Comparison of ENCODE assay signal across 39 cellular contexts in the genomic region with DNA sequence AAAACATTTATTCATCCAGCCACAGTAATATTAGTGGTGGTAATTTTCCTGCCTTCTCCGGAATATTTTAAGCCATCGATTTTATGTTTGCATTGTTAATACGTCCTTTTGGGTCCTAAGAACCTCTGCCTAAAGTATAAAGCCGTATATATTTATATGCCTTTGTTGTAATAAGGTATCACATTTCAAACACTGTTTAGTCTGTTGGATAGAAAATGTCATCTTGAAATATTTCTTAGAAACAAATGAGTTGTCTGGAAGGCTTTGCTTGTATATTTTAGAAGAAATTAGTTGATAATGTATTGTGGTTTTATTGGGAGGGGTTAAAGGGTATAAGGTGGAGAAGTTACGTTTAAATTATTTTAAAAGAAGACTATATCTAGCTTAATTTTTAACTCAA.
"Had no signal": no experiment of that assay in that cellular context is flagged by ENCODE, and none has a peak within 500 bp of the region (broad histone marks: within the 10 kb centered on the region; RNA-seq: fewer than 3 reads in every experiment).

No MANE protein-coding gene starts in this region.

- H3K4me1 ChIP-seq: adrenal gland, ascending aorta had no signal

- H3K9me3 ChIP-seq: adrenal gland, ascending aorta, body of pancreas had no signal

- DNase-seq: activated effector memory CD4-positive, alpha-beta T cell treated with anti-CD3 and anti-CD28 coated beads, Interleukin-2, amount 50 U/mL, for 16 hours; activated effector memory CD4-positive, alpha-beta T cell treated with Interleukin-2 at 50 U/mL for 16 hours; activated gamma-delta T cell; activated gamma-delta T cell treated with Interleukin-2 at 50 U/mL for 16 hours; activated naive CD4-positive, alpha-beta T cell; activated naive CD4-positive, alpha-beta T cell treated with anti-CD3 and anti-CD28 coated beads for 36 hours; activated naive CD4-positive, alpha-beta T cell treated with anti-CD3 and anti-CD28 coated beads, Interleukin-2, amount 10 ng/mL, durations not matched to agents 7 days and 5 days; activated naive CD4-positive, alpha-beta T cell treated with anti-CD3 and anti-CD28 coated beads, Interleukin-2, amount 50 U/mL, for 16 hours; activated naive CD4-positive, alpha-beta T cell treated with Interleukin-2 at 50 U/mL for 16 hours; activated naive CD8-positive, alpha-beta T cell treated with anti-CD3 and anti-CD28 coated beads for 36 hours; activated naive CD8-positive, alpha-beta T cell treated with anti-CD3 and anti-CD28 coated beads, Interleukin-2, amount 10 ng/mL, durations not matched to agents 7 days and 5 days; activated naive CD8-positive, alpha-beta T cell treated with anti-CD3 and anti-CD28 coated beads, Interleukin-2, amount 50 U/mL, for 24 hours; activated T-cell treated with anti-CD3 and anti-CD28 coated beads, Interleukin-2, amount 50 U/mL, for 24 hours; activated T-cell treated with anti-CD3 and anti-CD28 coated beads, Interleukin-2, amount 50 U/mL, for 4 hours; activated T-cell treated with anti-CD3 and anti-CD28 coated beads, Interleukin-2, amount 50 U/mL, for 48 hours; activated T-cell treated with anti-CD3 and anti-CD28 coated beads, Interleukin-2, amount 50 U/mL, for 72 hours; adrenal gland; amniotic stem cell; amygdala; anterior cingulate cortex; aorta; body of pancreas; brain microvascular endothelial cell; caudate nucleus; central memory CD4-positive, alpha-beta T cell; cerebellar nuclear complex had no signal

- FAIRE-seq: astrocyte, bronchial epithelial cell, colon had no signal

- H3K27me3 Mint-ChIP-seq: activated naive CD4-positive, alpha-beta T cell treated with anti-CD3 and anti-CD28 coated beads, Interleukin-2, amount 10 ng/mL, durations not matched to agents 7 days and 5 days; activated naive CD4-positive, alpha-beta T cell treated with anti-CD3 and anti-CD28 coated beads, Interleukin-2, amount 50 U/mL, for 24 hours; activated naive CD8-positive, alpha-beta T cell; activated naive CD8-positive, alpha-beta T cell treated with anti-CD3 and anti-CD28 coated beads for 36 hours; activated naive CD8-positive, alpha-beta T cell treated with anti-CD3 and anti-CD28 coated beads, Interleukin-2, amount 10 ng/mL, durations not matched to agents 7 days and 5 days; activated naive CD8-positive, alpha-beta T cell treated with anti-CD3 and anti-CD28 coated beads, Interleukin-2, amount 50 U/mL, for 24 hours; activated T-cell treated with anti-CD3 and anti-CD28 coated beads, Interleukin-2, amount 50 U/mL, for 24 hours; activated T-helper 17 cell treated with anti-CD3 and anti-CD28 coated beads, Interleukin-2, amount 50 U/mL, for 72 hours; brain; central memory CD8-positive, alpha-beta T cell had no signal

- H3K4me3 ChIP-seq: adrenal gland, ascending aorta, body of pancreas, cardiac muscle cell had no signal

- H3K27ac ChIP-seq: adrenal gland, ascending aorta, body of pancreas, brain microvascular endothelial cell, cardiac muscle cell had no signal

- H3K9me3 Mint-ChIP-seq: activated naive CD4-positive, alpha-beta T cell treated with anti-CD3 and anti-CD28 coated beads for 36 hours; activated naive CD4-positive, alpha-beta T cell treated with anti-CD3 and anti-CD28 coated beads, Interleukin-2, amount 10 ng/mL, durations not matched to agents 7 days and 5 days; activated naive CD4-positive, alpha-beta T cell treated with anti-CD3 and anti-CD28 coated beads, Interleukin-2, amount 50 U/mL, for 24 hours; activated naive CD4-positive, alpha-beta T cell treated with anti-CD3 and anti-CD28 coated beads, Interleukin-2, amount 50 U/mL, for 72 hours; activated naive CD8-positive, alpha-beta T cell treated with anti-CD3 and anti-CD28 coated beads for 36 hours; activated naive CD8-positive, alpha-beta T cell treated with anti-CD3 and anti-CD28 coated beads, Interleukin-2, amount 10 ng/mL, durations not matched to agents 7 days and 5 days; activated naive CD8-positive, alpha-beta T cell treated with anti-CD3 and anti-CD28 coated beads, Interleukin-2, amount 50 U/mL, for 24 hours; activated T-cell treated with anti-CD3 and anti-CD28 coated beads, Interleukin-2, amount 50 U/mL, for 24 hours; activated T-cell treated with anti-CD3 and anti-CD28 coated beads, Interleukin-2, amount 50 U/mL, for 4 hours; activated T-cell treated with anti-CD3 and anti-CD28 coated beads, Interleukin-2, amount 50 U/mL, for 72 hours; activated T-helper 1 cell treated with anti-CD3 and anti-CD28 coated beads, Interleukin-12 subunit alpha, Interleukin-12 subunit beta, Interleukin-2, Interleukin-4 antibody, amounts not matched to agents 30 ng/mL and 10 ng/mL and 1 ng/mL, durations not matched to agents 14 hours and 24 hours and 36 hours; activated T-helper 17 cell treated with anti-CD3 and anti-CD28 coated beads, Interleukin-2, amount 50 U/mL, for 72 hours; activated T-helper 2 cell treated with anti-CD3 and anti-CD28 coated beads, Interferon-gamma antibody, Interleukin-2, Interleukin-4, amounts not matched to agents 10 μg/mL and 5 μg/mL and 100 μg/mL, durations not matched to agents 14 hours and 24 hours and 36 hours; brain; central memory CD8-positive, alpha-beta T cell had no signal

- ATAC-seq: activated naive CD4-positive, alpha-beta T cell treated with anti-CD3 and anti-CD28 coated beads, Interleukin-2, amount 50 U/mL, for 72 hours; activated naive CD8-positive, alpha-beta T cell treated with anti-CD3 and anti-CD28 coated beads, Interleukin-2, amount 50 U/mL, for 24 hours; activated T-cell treated with anti-CD3 and anti-CD28 coated beads, Interleukin-2, amount 50 U/mL, for 4 hours; activated T-cell treated with anti-CD3 and anti-CD28 coated beads, Interleukin-2, amount 50 U/mL, for 72 hours; activated T-helper 17 cell treated with anti-CD3 and anti-CD28 coated beads, Interleukin-2, amount 50 U/mL, for 72 hours; body of pancreas had no signal

- H3K27ac Mint-ChIP-seq: activated naive CD4-positive, alpha-beta T cell treated with anti-CD3 and anti-CD28 coated beads for 36 hours; activated naive CD4-positive, alpha-beta T cell treated with anti-CD3 and anti-CD28 coated beads, Interleukin-2, amount 10 ng/mL, durations not matched to agents 7 days and 5 days; activated naive CD4-positive, alpha-beta T cell treated with anti-CD3 and anti-CD28 coated beads, Interleukin-2, amount 50 U/mL, for 24 hours; activated naive CD4-positive, alpha-beta T cell treated with anti-CD3 and anti-CD28 coated beads, Interleukin-2, amount 50 U/mL, for 72 hours; activated naive CD8-positive, alpha-beta T cell; activated naive CD8-positive, alpha-beta T cell treated with anti-CD3 and anti-CD28 coated beads for 36 hours; activated naive CD8-positive, alpha-beta T cell treated with anti-CD3 and anti-CD28 coated beads, Interleukin-2, amount 10 ng/mL, durations not matched to agents 7 days and 5 days; activated naive CD8-positive, alpha-beta T cell treated with anti-CD3 and anti-CD28 coated beads, Interleukin-2, amount 50 U/mL, for 24 hours; activated T-cell treated with anti-CD3 and anti-CD28 coated beads, Interleukin-2, amount 50 U/mL, for 24 hours; activated T-cell treated with anti-CD3 and anti-CD28 coated beads, Interleukin-2, amount 50 U/mL, for 72 hours; activated T-helper 1 cell treated with anti-CD3 and anti-CD28 coated beads, Interleukin-12 subunit alpha, Interleukin-12 subunit beta, Interleukin-2, Interleukin-4 antibody, amounts not matched to agents 30 ng/mL and 10 ng/mL and 1 ng/mL, durations not matched to agents 14 hours and 24 hours and 36 hours; activated T-helper 17 cell treated with anti-CD3 and anti-CD28 coated beads, Interleukin-2, amount 50 U/mL, for 72 hours; activated T-helper 2 cell treated with anti-CD3 and anti-CD28 coated beads, Interferon-gamma antibody, Interleukin-2, Interleukin-4, amounts not matched to agents 10 μg/mL and 5 μg/mL and 100 μg/mL, durations not matched to agents 14 hours and 24 hours and 36 hours; brain had no signal

- H3K36me3 ChIP-seq: brain microvascular endothelial cell had no signal

- H3K27me3 ChIP-seq: adrenal gland, ascending aorta, body of pancreas, brain microvascular endothelial cell, cardiac muscle cell had no signal

- H3K4me3 Mint-ChIP-seq: activated naive CD4-positive, alpha-beta T cell treated with anti-CD3 and anti-CD28 coated beads for 36 hours; activated naive CD4-positive, alpha-beta T cell treated with anti-CD3 and anti-CD28 coated beads, Interleukin-2, amount 10 ng/mL, durations not matched to agents 7 days and 5 days; activated naive CD4-positive, alpha-beta T cell treated with anti-CD3 and anti-CD28 coated beads, Interleukin-2, amount 50 U/mL, for 24 hours; activated naive CD8-positive, alpha-beta T cell; activated naive CD8-positive, alpha-beta T cell treated with anti-CD3 and anti-CD28 coated beads for 36 hours; activated naive CD8-positive, alpha-beta T cell treated with anti-CD3 and anti-CD28 coated beads, Interleukin-2, amount 10 ng/mL, durations not matched to agents 7 days and 5 days; activated naive CD8-positive, alpha-beta T cell treated with anti-CD3 and anti-CD28 coated beads, Interleukin-2, amount 50 U/mL, for 24 hours; activated T-cell treated with anti-CD3 and anti-CD28 coated beads, Interleukin-2, amount 50 U/mL, for 24 hours; activated T-cell treated with anti-CD3 and anti-CD28 coated beads, Interleukin-2, amount 50 U/mL, for 4 hours; activated T-cell treated with anti-CD3 and anti-CD28 coated beads, Interleukin-2, amount 50 U/mL, for 72 hours; activated T-helper 1 cell treated with anti-CD3 and anti-CD28 coated beads, Interleukin-12 subunit alpha, Interleukin-12 subunit beta, Interleukin-2, Interleukin-4 antibody, amounts not matched to agents 30 ng/mL and 10 ng/mL and 1 ng/mL, durations not matched to agents 14 hours and 24 hours and 36 hours; activated T-helper 17 cell treated with anti-CD3 and anti-CD28 coated beads, Interleukin-2, amount 50 U/mL, for 72 hours; brain; central memory CD8-positive, alpha-beta T cell had no signal

- H3K4me1 Mint-ChIP-seq: activated naive CD4-positive, alpha-beta T cell treated with anti-CD3 and anti-CD28 coated beads, Interleukin-2, amount 10 ng/mL, durations not matched to agents 7 days and 5 days; activated naive CD8-positive, alpha-beta T cell treated with anti-CD3 and anti-CD28 coated beads, Interleukin-2, amount 50 U/mL, for 24 hours; activated T-helper 17 cell treated with anti-CD3 and anti-CD28 coated beads, Interleukin-2, amount 50 U/mL, for 72 hours; brain had no signal
